In the genomic region with DNA sequence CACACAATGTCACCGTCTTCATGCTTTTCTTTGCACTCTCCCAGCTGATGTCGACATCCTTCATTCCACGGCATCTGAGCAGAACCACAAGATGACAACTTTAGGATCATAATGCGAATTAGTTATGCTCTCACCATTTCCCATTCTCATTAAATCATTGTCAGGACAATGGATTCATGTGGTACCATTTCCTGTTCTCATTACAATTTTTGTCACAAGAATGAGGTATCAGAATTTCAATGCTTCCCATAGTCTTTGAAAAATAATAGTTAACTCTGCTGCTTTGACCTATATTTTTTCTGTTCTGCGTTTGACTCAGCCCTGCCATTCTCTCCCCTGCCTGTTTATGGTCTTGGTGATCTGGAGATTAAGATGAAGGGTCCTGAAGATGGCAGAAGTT, we compare ENCODE assay signal across 25 cellular contexts.
DNase-seq lines count a peak whose midpoint lies in the region; ATAC-seq, FAIRE-seq and TF ChIP-seq lines count a peak whose summit lies in the region.
"Had no signal": no experiment of that assay in that cellular context is flagged by ENCODE, and none has a peak within 500 bp of the region (broad histone marks: within the 10 kb centered on the region; RNA-seq: fewer than 3 reads in every experiment).

No MANE protein-coding gene starts in this region.

- H3K4me1 ChIP-seq in GM23338 (ENCODE audit: insufficient read depth) (peaks cover 44% of the 10 kb centered on the region), astrocyte (ENCODE audit: insufficient read depth, low read length) (no peaks in the 10 kb centered on the region), iPS-20b (ENCODE audit: insufficient read depth, low read length) (peaks cover 17% of the 10 kb centered on the region; the same call in 1 of the 2 replicates)
- H3K4me1 ChIP-seq in CD8-positive, alpha-beta T cell (ENCODE audit: insufficient read depth, low read length), result no peaks in the 10 kb centered on the region
- H3K4me1 ChIP-seq: Caco-2 had no signal

- H3K9me3 ChIP-seq in astrocyte (ENCODE audit: insufficient read depth, low read depth, low read length) (no peaks in the 10 kb centered on the region), iPS-20b (ENCODE audit: insufficient read depth, low read depth, low read length) (no peaks in the 10 kb centered on the region)
- H3K9me3 ChIP-seq in CD8-positive, alpha-beta T cell (ENCODE audit: low read length), result no peaks in the 10 kb centered on the region
- H3K9me3 ChIP-seq: Caco-2 had no signal

- no peak for TF ChIP-seq CTCF in AG10803 (conservative IDR thresholded peaks at IDR 0.05; ENCODE audit: low read length)
- no peak for TF ChIP-seq CTCF in GM23338 (conservative IDR thresholded peaks at IDR 0.05; ENCODE audit: low read depth in 2 of 2)
- TF ChIP-seq CTCF in astrocyte (IDR thresholded peaks at IDR 0.05; ENCODE audit: insufficient read depth, low read depth, low read length), result no peak
- no peak for TF ChIP-seq CTCF in CD8-positive, alpha-beta T cell (IDR thresholded peaks at IDR 0.05)

- POLR2A ChIA-PET in CD8-positive, alpha-beta T cell (lab: Charles Lee), result no interaction called here

- no peaks in the 10 kb centered on the region for H3F3A ChIP-seq in GM23338 (replicated peaks; ENCODE audit: low read depth)

- H3K27ac ChIP-seq in GM23338 (ENCODE audit: low read depth), result peak overlapping the region; percentile 29
- H3K27ac ChIP-seq in astrocyte (ENCODE audit: low read depth, low read length), result no peak overlapping the region
- H3K27ac ChIP-seq in iPS-20b (ENCODE audit: low read length), result no peak overlapping the region
- H3K27ac ChIP-seq in CD8-positive, alpha-beta T cell (ENCODE audit: low read depth, low read length), result no peak overlapping the region
- H3K27ac ChIP-seq: PC-9 had no signal

- H4K20me1 ChIP-seq in GM23338 (replicated peaks; ENCODE audit: insufficient read depth) (no peaks in the 10 kb centered on the region), astrocyte (ENCODE audit: insufficient read depth, low read length) (no peaks in the 10 kb centered on the region)

- no peak overlapping the region for H3K27ac Mint-ChIP-seq in GM23338
- no peak overlapping the region for H3K27ac Mint-ChIP-seq in astrocyte (ENCODE audit: unreplicated experiment)
- no peak overlapping the region for H3K27ac Mint-ChIP-seq in CD8-positive, alpha-beta T cell
- H3K27ac Mint-ChIP-seq: CD4-positive, CD25-positive, alpha-beta regulatory T cell; T-helper 17 cell had no signal

- H3K36me3 Mint-ChIP-seq in GM23338 (ENCODE audit: low read depth) (0 out of 3 replicates have a peak, but pooled peaks cover 5% of the 10 kb centered on the region), astrocyte (ENCODE audit: low read depth, unreplicated experiment) (no peaks in the 10 kb centered on the region)
- H3K36me3 Mint-ChIP-seq in CD8-positive, alpha-beta T cell, result no peaks in the 10 kb centered on the region
- H3K36me3 Mint-ChIP-seq: CD4-positive, CD25-positive, alpha-beta regulatory T cell had no signal

- H3K4me3 ChIP-seq in AG10803 (ENCODE audit: low read length), result no peak overlapping the region
- no peak overlapping the region for H3K4me3 ChIP-seq in GM23338
- H3K4me3 ChIP-seq in astrocyte (ENCODE audit: insufficient read depth, low read depth, low read length), result no peak overlapping the region
- peak overlapping the region; percentile 1; the same call in 1 of the 2 replicates for H3K4me3 ChIP-seq in iPS-20b (ENCODE audit: low read length)
- H3K4me3 ChIP-seq in CD8-positive, alpha-beta T cell (ENCODE audit: low read depth, low read length), result no peak overlapping the region
- H3K4me3 ChIP-seq: K562, PC-9 had no signal

- 0 out of 2 replicates have a peak, but pooled peaks cover 4% of the 10 kb centered on the region for H3K9me2 ChIP-seq in GM23338 (ENCODE audit: insufficient read depth)

- no peaks in the 10 kb centered on the region for H3K36me3 ChIP-seq in GM23338 (ENCODE audit: insufficient read depth)
- no peaks in the 10 kb centered on the region for H3K36me3 ChIP-seq in astrocyte (ENCODE audit: insufficient read depth, low read length)
- no peaks in the 10 kb centered on the region for H3K36me3 ChIP-seq in iPS-20b (ENCODE audit: insufficient read depth, low read depth, low read length)
- H3K36me3 ChIP-seq in CD8-positive, alpha-beta T cell (ENCODE audit: insufficient read depth, low read length), result no peaks in the 10 kb centered on the region

- H3K4me2 ChIP-seq in GM23338, result peak overlapping the region; percentile 4; the same call in 1 of the 2 replicates
- H3K4me2 ChIP-seq in astrocyte (ENCODE audit: low read length), result no peak overlapping the region
- H3K4me2 ChIP-seq: PC-9 had no signal

- FAIRE-seq in astrocyte (lab: Jason Lieb, UNC), result no peak
- FAIRE-seq: K562 had no signal

- no peak overlapping the region for H2AFZ ChIP-seq in GM23338
- no peak overlapping the region for H2AFZ ChIP-seq in astrocyte (ENCODE audit: low read depth, low read length)
- H2AFZ ChIP-seq: PC-9 had no signal

- H3K27me3 Mint-ChIP-seq in GM23338 (ENCODE audit: insufficient read depth, low read depth, poor library complexity), result peaks cover 2% of the 10 kb centered on the region
- H3K27me3 Mint-ChIP-seq in astrocyte (ENCODE audit: low read depth, unreplicated experiment), result no peaks in the 10 kb centered on the region
- H3K27me3 Mint-ChIP-seq in CD8-positive, alpha-beta T cell (ENCODE audit: low read depth), result peaks cover 7% of the 10 kb centered on the region

- no peak; the same call in 2 of the 3 replicates for ATAC-seq in GM23338
- ATAC-seq in CD8-positive, alpha-beta T cell, result no peak
- no peak for ATAC-seq in HG02642 (IDR thresholded peaks at IDR 0.05; ENCODE audit: poor library complexity, unreplicated experiment)
- ATAC-seq: K562, T-helper 17 cell had no signal

- peaks cover 37% of the 10 kb centered on the region for H3K4me1 Mint-ChIP-seq in GM23338
- no peaks in the 10 kb centered on the region for H3K4me1 Mint-ChIP-seq in astrocyte (ENCODE audit: low read depth, unreplicated experiment)
- no peaks in the 10 kb centered on the region for H3K4me1 Mint-ChIP-seq in CD8-positive, alpha-beta T cell (ENCODE audit: low read depth)
- H3K4me1 Mint-ChIP-seq: CD4-positive, CD25-positive, alpha-beta regulatory T cell; T-helper 17 cell had no signal

- no peaks in the 10 kb centered on the region for H3K79me2 ChIP-seq in GM23338 (replicated peaks; ENCODE audit: insufficient read depth)
- H3K79me2 ChIP-seq in astrocyte (ENCODE audit: insufficient read depth, low read length), result no peaks in the 10 kb centered on the region

- H3K4me3 Mint-ChIP-seq in GM23338, result no peak overlapping the region; the same call in 2 of the 3 replicates
- H3K4me3 Mint-ChIP-seq in astrocyte (ENCODE audit: unreplicated experiment), result no peak overlapping the region
- H3K4me3 Mint-ChIP-seq in CD8-positive, alpha-beta T cell, result no peak overlapping the region
- H3K4me3 Mint-ChIP-seq: CD4-positive, CD25-positive, alpha-beta regulatory T cell; T-helper 17 cell had no signal

- CTCF ChIA-PET in CD8-positive, alpha-beta T cell (lab: Charles Lee), result no interaction called here

- H3K9ac ChIP-seq in astrocyte (ENCODE audit: low read length), result no peak overlapping the region
- H3K9ac ChIP-seq in iPS-20b (ENCODE audit: low read depth, low read length), result no peak overlapping the region

- no peaks in the 10 kb centered on the region for H3K9me3 Mint-ChIP-seq in GM23338
- H3K9me3 Mint-ChIP-seq in astrocyte (ENCODE audit: unreplicated experiment), result no peaks in the 10 kb centered on the region
- no peaks in the 10 kb centered on the region for H3K9me3 Mint-ChIP-seq in CD8-positive, alpha-beta T cell

- peak; percentile 31 for DNase-seq in AG10803 (ENCODE audit: low read depth)
- DNase-seq in GM23338 (ENCODE audit: low spot score), result no peak
- peak; percentile 8 for DNase-seq in astrocyte (ENCODE audit: low read depth)
- DNase-seq in putamen (ENCODE audit: low spot score), result no peak
- no peak for DNase-seq in CD8-positive, alpha-beta T cell
- DNase-seq in NCI-H146 treated with DMSO at 0.1 percent for 48 hours (lab: John Stamatoyannopoulos, UW; ENCODE audit: unreplicated experiment), result no peak
- DNase-seq: Caco-2; CD4-positive, CD25-positive, alpha-beta regulatory T cell; DMS 273 treated with DMSO at 0.1 percent for 48 hours; DND-41; HCEC 1CT; MM.1S; NCI-H1417 treated with DMSO at 0.1 percent for 48 hours; NCI-H187 treated with DMSO at 0.1 percent for 48 hours; NCI-H2227 treated with DMSO at 0.1 percent for 48 hours; NCI-H510A; NCI-H748 treated with DMSO at 0.1 percent for 48 hours; PC-9; RPMI8226; SHP77; SW 1271; T-helper 17 cell had no signal

- H3K27me3 ChIP-seq in GM23338 (ENCODE audit: insufficient read depth), result no peaks in the 10 kb centered on the region
- H3K27me3 ChIP-seq in astrocyte (ENCODE audit: insufficient read depth, low read length), result no peaks in the 10 kb centered on the region
- H3K27me3 ChIP-seq in iPS-20b (ENCODE audit: insufficient read depth, low read length), result no peaks in the 10 kb centered on the region
- H3K27me3 ChIP-seq in CD8-positive, alpha-beta T cell (ENCODE audit: insufficient read depth, low read length), result peaks cover 3% of the 10 kb centered on the region

- intact Hi-C loops in CD8-positive, alpha-beta T cell (cut with DNase I, micrococcal nuclease), result no loop called here

TF ChIP-seq in GM23338, 12 proteins besides CTCF, POLR2A, EP300 and RAD21 (continues in another document):
- no peak for TF ChIP-seq ZNF331 (CRISPR knock-in tag; IDR thresholded peaks at IDR 0.05; ENCODE audit: low read depth)
- TF ChIP-seq NANOG (IDR thresholded peaks at IDR 0.05; ENCODE audit: borderline replicate concordance), result peak; percentile 86

Comparison
In these comparisons a context has a peak if more than half of its experiments do, and no peak if none do; other contexts are left out.
1. DNase-seq: peak in AG10803 (single experiment) and astrocyte (single experiment); none in GM23338 (single experiment), putamen (single experiment), CD8-positive, alpha-beta T cell (0 of 7) and NCI-H146 treated with DMSO at 0.1 percent for 48 hours (single experiment).